ENCODE assay signal across 16 cellular contexts in genomic region chr10:48542471-48543210, GRCh38.
"Had no signal": no experiment of that assay in that cellular context is flagged by ENCODE, and none has a peak within 500 bp of the region (broad histone marks: within the 10 kb centered on the region; RNA-seq: fewer than 3 reads in every experiment).

No MANE protein-coding gene starts in this region.

- H3K9me3 ChIP-seq: spleen, uterus had no signal

- H3K36me3 Mint-ChIP-seq: activated naive CD4-positive, alpha-beta T cell treated with anti-CD3 and anti-CD28 coated beads, Interleukin-2, amount 50 U/mL, for 72 hours; immature natural killer cell had no signal

- H3K4me3 ChIP-seq: dorsolateral prefrontal cortex, spleen, uterus had no signal

- H3K27ac Mint-ChIP-seq: activated B cell treated with CpG ODN at 0.5 μM for 24 hours; activated CD4-positive, alpha-beta T cell treated with anti-CD3 and anti-CD28 coated beads, Interleukin-2, amount 10 ng/mL, durations not matched to agents 24 days and 14 days; immature natural killer cell; T-helper 17 cell had no signal

- H3K4me1 ChIP-seq: foreskin keratinocyte, parathyroid adenoma, spleen, uterus had no signal

- H3K36me3 ChIP-seq: spleen, uterus had no signal

- DNase-seq: activated B cell treated with CpG ODN at 0.5 μM for 24 hours; activated CD4-positive, alpha-beta T cell treated with anti-CD3 and anti-CD28 coated beads, Interleukin-2, amount 10 ng/mL, durations not matched to agents 24 days and 14 days; activated T-cell treated with anti-CD3 and anti-CD28 coated beads for 4 hours; amygdala; foreskin keratinocyte; immature natural killer cell; left colon; retina; spleen; stimulated activated naive CD8-positive, alpha-beta T cell treated with anti-CD3 and anti-CD28 coated beads, Interleukin-15, Interleukin-2, amounts not matched to agents 100 U/mL and 50 U/mL, for 24 hours; T-helper 17 cell; uterus had no signal

- H3K27ac ChIP-seq: dorsolateral prefrontal cortex, foreskin keratinocyte, parathyroid adenoma, spleen, uterus had no signal

- H3K9me3 Mint-ChIP-seq: activated B cell treated with CpG ODN at 0.5 μM for 24 hours; activated CD4-positive, alpha-beta T cell treated with anti-CD3 and anti-CD28 coated beads, Interleukin-2, amount 10 ng/mL, durations not matched to agents 24 days and 14 days; activated naive CD4-positive, alpha-beta T cell treated with anti-CD3 and anti-CD28 coated beads, Interleukin-2, amount 50 U/mL, for 72 hours; immature natural killer cell; neural crest cell had no signal

- H3K4me3 Mint-ChIP-seq: activated B cell treated with CpG ODN at 0.5 μM for 24 hours; activated CD4-positive, alpha-beta T cell treated with anti-CD3 and anti-CD28 coated beads, Interleukin-2, amount 10 ng/mL, durations not matched to agents 24 days and 14 days; immature natural killer cell; neural crest cell; T-helper 17 cell had no signal

- H3K4me1 Mint-ChIP-seq: activated B cell treated with CpG ODN at 0.5 μM for 24 hours; activated CD4-positive, alpha-beta T cell treated with anti-CD3 and anti-CD28 coated beads, Interleukin-2, amount 10 ng/mL, durations not matched to agents 24 days and 14 days; immature natural killer cell; neural crest cell; T-helper 17 cell had no signal

- H3K27me3 Mint-ChIP-seq: activated CD4-positive, alpha-beta T cell treated with anti-CD3 and anti-CD28 coated beads, Interleukin-2, amount 10 ng/mL, durations not matched to agents 24 days and 14 days had no signal

- ATAC-seq: activated naive CD4-positive, alpha-beta T cell treated with anti-CD3 and anti-CD28 coated beads, Interleukin-2, amount 50 U/mL, for 72 hours; foreskin keratinocyte; left colon; T-helper 17 cell had no signal

- H3K9ac ChIP-seq: parathyroid adenoma had no signal

- H3K27me3 ChIP-seq: dorsolateral prefrontal cortex, foreskin keratinocyte, spleen, uterus had no signal
